ENCODE assay signal across 13 cellular contexts in the genomic region with DNA sequence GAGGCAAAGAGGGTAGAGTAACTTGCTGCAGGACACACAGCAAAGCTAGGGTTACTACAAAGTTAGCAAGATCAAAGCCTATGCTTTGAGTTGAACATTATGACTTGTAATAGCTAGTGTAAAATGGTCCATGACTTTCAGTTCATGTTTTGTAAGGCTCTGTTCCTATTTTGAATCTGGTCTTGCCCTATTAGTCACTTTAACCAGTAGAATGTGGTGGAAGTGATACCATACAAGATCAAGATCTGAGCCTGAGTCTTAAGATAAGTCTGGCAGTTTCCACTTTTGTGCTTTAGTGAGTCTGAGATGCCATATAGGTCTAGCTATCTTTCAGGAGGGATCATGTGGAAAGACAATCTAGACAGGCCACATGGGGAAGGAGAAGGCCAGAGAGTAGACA.
DNase-seq lines count a peak whose midpoint lies in the region; ATAC-seq, FAIRE-seq and TF ChIP-seq lines count a peak whose summit lies in the region.
"Had no signal": no experiment of that assay in that cellular context is flagged by ENCODE, and none has a peak within 500 bp of the region (broad histone marks: within the 10 kb centered on the region; RNA-seq: fewer than 3 reads in every experiment).

No MANE protein-coding gene starts in this region.

- no peak overlapping the region for H3K27ac ChIP-seq in astrocyte (ENCODE audit: low read depth, low read length)

- peak; percentile 37 for FAIRE-seq in astrocyte (lab: Jason Lieb, UNC)

- no peak overlapping the region for H3K27ac Mint-ChIP-seq in astrocyte (ENCODE audit: unreplicated experiment)
- H3K27ac Mint-ChIP-seq in activated CD8-positive, alpha-beta T cell treated with anti-CD3 and anti-CD28 coated beads for 36 hours = no peak overlapping the region
- H3K27ac Mint-ChIP-seq: activated T-cell treated with anti-CD3 and anti-CD28 coated beads, Interleukin-2, amount 50 U/mL, for 72 hours; IgD-negative memory B cell had no signal

- H3K4me3 ChIP-seq in astrocyte (ENCODE audit: insufficient read depth, low read depth, low read length) = no peak overlapping the region

- H3K4me2 ChIP-seq in astrocyte (ENCODE audit: low read length) = no peak overlapping the region

- H3K4me1 Mint-ChIP-seq in astrocyte (ENCODE audit: low read depth, unreplicated experiment) = no peaks in the 10 kb centered on the region
- H3K4me1 Mint-ChIP-seq in activated CD8-positive, alpha-beta T cell treated with anti-CD3 and anti-CD28 coated beads for 36 hours (ENCODE audit: low read depth) = no peaks in the 10 kb centered on the region
- H3K4me1 Mint-ChIP-seq: IgD-negative memory B cell had no signal

- no peaks in the 10 kb centered on the region for H4K20me1 ChIP-seq in astrocyte (ENCODE audit: insufficient read depth, low read length)

- no peaks in the 10 kb centered on the region for H3K9me3 Mint-ChIP-seq in astrocyte (ENCODE audit: unreplicated experiment)
- H3K9me3 Mint-ChIP-seq in activated CD8-positive, alpha-beta T cell treated with anti-CD3 and anti-CD28 coated beads for 36 hours = peaks cover 3% of the 10 kb centered on the region

- H3K27me3 ChIP-seq in astrocyte (ENCODE audit: insufficient read depth, low read length) = no peaks in the 10 kb centered on the region

- no peaks in the 10 kb centered on the region for H3K79me2 ChIP-seq in astrocyte (ENCODE audit: insufficient read depth, low read length)

- no peaks in the 10 kb centered on the region for H3K27me3 Mint-ChIP-seq in astrocyte (ENCODE audit: low read depth, unreplicated experiment)
- H3K27me3 Mint-ChIP-seq in activated CD8-positive, alpha-beta T cell treated with anti-CD3 and anti-CD28 coated beads for 36 hours = no peaks in the 10 kb centered on the region
- H3K27me3 Mint-ChIP-seq: IgD-negative memory B cell had no signal

- no peaks in the 10 kb centered on the region for H3K9me3 ChIP-seq in astrocyte (ENCODE audit: insufficient read depth, low read depth, low read length)

- CTCF ChIA-PET in activated CD8-positive, alpha-beta T cell treated with anti-CD3 and anti-CD28 coated beads for 36 hours (lab: Charles Lee) = no interaction called here

- no peaks in the 10 kb centered on the region for H3K36me3 ChIP-seq in astrocyte (ENCODE audit: insufficient read depth, low read length)

- TF ChIP-seq CTCF in astrocyte (IDR thresholded peaks at IDR 0.05; ENCODE audit: insufficient read depth, low read depth, low read length) = no peak
- no peak for TF ChIP-seq CTCF in activated CD8-positive, alpha-beta T cell treated with anti-CD3 and anti-CD28 coated beads for 36 hours (IDR thresholded peaks at IDR 0.05)

- intact Hi-C loops in activated CD8-positive, alpha-beta T cell treated with anti-CD3 and anti-CD28 coated beads for 36 hours (cut with micrococcal nuclease) = no loop called here

- ATAC-seq in GM18858 (IDR thresholded peaks at IDR 0.05; ENCODE audit: unreplicated experiment) (peak; percentile 100), GM21825 (IDR thresholded peaks at IDR 0.05; ENCODE audit: unreplicated experiment) (peak; percentile 82), HG03432 (IDR thresholded peaks at IDR 0.05; ENCODE audit: unreplicated experiment) (peak; percentile 99)
- ATAC-seq in activated CD8-positive, alpha-beta T cell treated with anti-CD3 and anti-CD28 coated beads for 36 hours = no peak
- ATAC-seq: activated T-cell treated with anti-CD3 and anti-CD28 coated beads, Interleukin-2, amount 50 U/mL, for 72 hours; sciatic nerve had no signal

- no peak overlapping the region for H3K9ac ChIP-seq in astrocyte (ENCODE audit: low read length)

- no peaks in the 10 kb centered on the region for H3K4me1 ChIP-seq in astrocyte (ENCODE audit: insufficient read depth, low read length)

- no peak overlapping the region for H3K4me3 Mint-ChIP-seq in astrocyte (ENCODE audit: unreplicated experiment)
- no peak overlapping the region for H3K4me3 Mint-ChIP-seq in activated CD8-positive, alpha-beta T cell treated with anti-CD3 and anti-CD28 coated beads for 36 hours
- H3K4me3 Mint-ChIP-seq: activated T-cell treated with anti-CD3 and anti-CD28 coated beads, Interleukin-2, amount 50 U/mL, for 72 hours; IgD-negative memory B cell had no signal

- POLR2A ChIA-PET in activated CD8-positive, alpha-beta T cell treated with anti-CD3 and anti-CD28 coated beads for 36 hours (lab: Charles Lee) = no interaction called here

- no peak overlapping the region for H2AFZ ChIP-seq in astrocyte (ENCODE audit: low read depth, low read length)

- no peaks in the 10 kb centered on the region for H3K36me3 Mint-ChIP-seq in astrocyte (ENCODE audit: low read depth, unreplicated experiment)
- H3K36me3 Mint-ChIP-seq in activated CD8-positive, alpha-beta T cell treated with anti-CD3 and anti-CD28 coated beads for 36 hours (ENCODE audit: low read depth) = no peaks in the 10 kb centered on the region
- H3K36me3 Mint-ChIP-seq: IgD-negative memory B cell had no signal

- DNase-seq in astrocyte (ENCODE audit: low read depth) (no peak), activated T-cell treated with anti-CD3 and anti-CD28 coated beads for 4 hours (no peak)
- DNase-seq in stimulated activated naive CD4-positive, alpha-beta T cell treated with Interleukin-2 at 50 U/mL for 16 hours (lab: John Stamatoyannopoulos, UW) = no peak
- no peak for DNase-seq in activated CD8-positive, alpha-beta T cell treated with anti-CD3 and anti-CD28 coated beads for 36 hours
- DNase-seq in stimulated activated CD4-positive, alpha-beta T cell treated with anti-CD3 and anti-CD28 coated beads, Interleukin-2, amount 100 ng/mL, for 24 hours = no peak
- DNase-seq: activated T-cell treated with anti-CD3 and anti-CD28 coated beads, Interleukin-2, amount 50 U/mL, for 72 hours; mesendoderm; NCI-H2227 treated with DMSO at 0.1 percent for 48 hours had no signal
